ENCODE assay signal across 15 cellular contexts in genomic region chr20:6908673-6909072, GRCh38.
"Had no signal": no experiment of that assay in that cellular context is flagged by ENCODE, and none has a peak within 500 bp of the region (broad histone marks: within the 10 kb centered on the region; RNA-seq: fewer than 3 reads in every experiment).

No MANE protein-coding gene starts in this region.

- ATAC-seq: effector memory CD8-positive, alpha-beta T cell; naive thymus-derived CD4-positive, alpha-beta T cell; stimulated activated memory B cell treated with anti-CD40 and anti-IgM and Interleukin-4, amounts not matched to agents 10 μg/mL and 1 μg/mL and 100 μg/mL, for 72 hours had no signal

- DNase-seq: activated CD4-positive, alpha-beta T cell treated with anti-CD3 and anti-CD28 coated beads, Interleukin-2, amount 50 U/mL, for 48 hours; activated CD4-positive, CD25-positive, alpha-beta regulatory T cell treated with anti-CD3 and anti-CD28 coated beads, Interleukin-2, amount 50 U/mL, for 72 hours; activated gamma-delta T cell treated with Interleukin-2 at 50 U/mL for 16 hours; activated naive CD8-positive, alpha-beta T cell treated with anti-CD3 and anti-CD28 coated beads for 36 hours; activated T-cell treated with anti-CD3 and anti-CD28 coated beads, Interleukin-2, amount 50 U/mL, for 48 hours; brain microvascular endothelial cell; effector memory CD8-positive, alpha-beta T cell; erythroblast; naive thymus-derived CD4-positive, alpha-beta T cell; spleen; stimulated activated CD4-positive, alpha-beta T cell treated with anti-CD3 and anti-CD28 coated beads, Interleukin-1b, Interleukin-23, amount 100 ng/mL, for 48 hours had no signal

- H3K27me3 ChIP-seq: brain microvascular endothelial cell, right atrium auricular region, spleen, tibial nerve had no signal

- H3K4me3 ChIP-seq: lung, right atrium auricular region, spleen, tibial nerve had no signal

- H3K36me3 ChIP-seq: brain microvascular endothelial cell, right atrium auricular region, spleen, tibial nerve had no signal
